Comparison of ENCODE assay signal across 8 cellular contexts in genomic region chr17:39653662-39654331, GRCh38. TPM values are rescaled to one million over a fixed set of nuclear protein-coding genes. Genes with fewer than 3 reads are reported as not detected.
DNase-seq lines count a peak whose midpoint lies in the region; ATAC-seq and TF ChIP-seq lines count a peak whose summit lies in the region.

No MANE protein-coding gene starts in this region.

- intact Hi-C loops in ascending aorta (cut with DNase I) = no loop called here

- TF ChIP-seq CTCF in ascending aorta (IDR thresholded peaks at IDR 0.05) = peak; percentile 32 to 86 (median 79)

- DNase-seq in COLO668 (lab: John Stamatoyannopoulos, UW; ENCODE audit: unreplicated experiment) (peak; percentile 57), HT1080 (ENCODE audit: low read depth) (peak; percentile 28), T-helper 22 cell (ENCODE audit: low read depth) (peak; percentile 49), ascending aorta (ENCODE audit: low spot score in 2 of 2) (no peak), iPS-NIHi11 (ENCODE audit: low spot score) (peak; percentile 92)
- DNase-seq in stimulated activated CD4-positive, alpha-beta T cell treated with anti-CD3 and anti-CD28 coated beads, Interleukin-1b, Interleukin-23, amount 100 ng/mL, for 1 hour (ENCODE audit: low read depth in 2 of 2) = peak; percentile 60 to 78

- no peak overlapping the region for H3K4me3 ChIP-seq in ascending aorta

- no peak overlapping the region for H3K27ac ChIP-seq in ascending aorta

- H3K4me1 ChIP-seq in ascending aorta = no peaks in the 10 kb centered on the region

- ATAC-seq in GM21825 (IDR thresholded peaks at IDR 0.05; ENCODE audit: unreplicated experiment) = no peak
- ATAC-seq in GM21529 (IDR thresholded peaks at IDR 0.05; ENCODE audit: unreplicated experiment) = no peak

- H3K9me3 ChIP-seq in ascending aorta = no peaks in the 10 kb centered on the region

- peaks cover 13 to 23% of the 10 kb centered on the region in 2 donors for H3K36me3 ChIP-seq in ascending aorta

- H3K27me3 ChIP-seq in ascending aorta = no peaks in the 10 kb centered on the region

RNA-seq across cellular contexts. Expression of gene TCAP, which starts 11.4 kb away (rescaled TPM):
- total RNA-seq in HT1080 (2014; rRNA removed; shearing (Covaris generic)) = 1.00 TPM in 1 of 2 replicates, not detected in the other
- 0.03 and 0.33 TPM in 2 replicates for polyA plus RNA-seq in HT1080 (2015; cell fraction: cytosol; rRNA removed)
- 0.82 and 0.85 TPM in 2 replicates for polyA plus RNA-seq in HT1080 (2015; cell fraction: nucleus; rRNA removed)
- not detected for total RNA-seq in ascending aorta

RNA-seq across cellular contexts. Expression of gene PNMT, which starts 14.5 kb away (rescaled TPM):
- not detected in 2 replicates for total RNA-seq in HT1080 (2014; rRNA removed; shearing (Covaris generic))
- polyA plus RNA-seq in HT1080 (2015; cell fraction: cytosol; rRNA removed) = not detected in 2 replicates
- not detected in 2 replicates for polyA plus RNA-seq in HT1080 (2015; cell fraction: nucleus; rRNA removed)
- 5.1 TPM for total RNA-seq in ascending aorta

RNA-seq across cellular contexts. Expression of gene STARD3, which starts 16.9 kb away (rescaled TPM):
- 37.5 and 71.5 TPM in 2 replicates for total RNA-seq in HT1080 (2014; rRNA removed; shearing (Covaris generic))
- polyA plus RNA-seq in HT1080 (2015; cell fraction: cytosol; rRNA removed) = 65.2 and 68.5 TPM in 2 replicates
- polyA plus RNA-seq in HT1080 (2015; cell fraction: nucleus; rRNA removed) = 93.8 and 118 TPM in 2 replicates
- 87.6 TPM for total RNA-seq in ascending aorta

RNA-seq across cellular contexts. Expression of gene PPP1R1B, which starts 27.0 kb away (rescaled TPM):
- total RNA-seq in HT1080 (2014; rRNA removed; shearing (Covaris generic)) = 0.30 TPM in 1 of 2 replicates, not detected in the other
- 0.12 and 0.14 TPM in 2 replicates for polyA plus RNA-seq in HT1080 (2015; cell fraction: cytosol; rRNA removed)
- polyA plus RNA-seq in HT1080 (2015; cell fraction: nucleus; rRNA removed) = 0.20 TPM in 1 of 2 replicates, not detected in the other
- 2.4 TPM for total RNA-seq in ascending aorta

RNA-seq across cellular contexts. Expression of gene PGAP3, which starts 34.1 kb away (rescaled TPM):
- total RNA-seq in HT1080 (2014; rRNA removed; shearing (Covaris generic)) = 4.3 and 6.2 TPM in 2 replicates
- 5.1 and 5.4 TPM in 2 replicates for polyA plus RNA-seq in HT1080 (2015; cell fraction: cytosol; rRNA removed)
- polyA plus RNA-seq in HT1080 (2015; cell fraction: nucleus; rRNA removed) = 15.0 and 17.8 TPM in 2 replicates
- total RNA-seq in ascending aorta = 29.5 TPM

Comparison
In these comparisons a context has a peak if more than half of its experiments do, and no peak if none do; other contexts are left out.
1. DNase-seq: peak in COLO668 (single experiment), HT1080 (single experiment), T-helper 22 cell (single experiment), iPS-NIHi11 (single experiment) and stimulated activated CD4-positive, alpha-beta T cell treated with anti-CD3 and anti-CD28 coated beads, Interleukin-1b, Interleukin-23, amount 100 ng/mL, for 1 hour (2 of 2); none in ascending aorta (0 of 2).